2 cellular contexts compared by ENCODE assay signal in the genomic region with DNA sequence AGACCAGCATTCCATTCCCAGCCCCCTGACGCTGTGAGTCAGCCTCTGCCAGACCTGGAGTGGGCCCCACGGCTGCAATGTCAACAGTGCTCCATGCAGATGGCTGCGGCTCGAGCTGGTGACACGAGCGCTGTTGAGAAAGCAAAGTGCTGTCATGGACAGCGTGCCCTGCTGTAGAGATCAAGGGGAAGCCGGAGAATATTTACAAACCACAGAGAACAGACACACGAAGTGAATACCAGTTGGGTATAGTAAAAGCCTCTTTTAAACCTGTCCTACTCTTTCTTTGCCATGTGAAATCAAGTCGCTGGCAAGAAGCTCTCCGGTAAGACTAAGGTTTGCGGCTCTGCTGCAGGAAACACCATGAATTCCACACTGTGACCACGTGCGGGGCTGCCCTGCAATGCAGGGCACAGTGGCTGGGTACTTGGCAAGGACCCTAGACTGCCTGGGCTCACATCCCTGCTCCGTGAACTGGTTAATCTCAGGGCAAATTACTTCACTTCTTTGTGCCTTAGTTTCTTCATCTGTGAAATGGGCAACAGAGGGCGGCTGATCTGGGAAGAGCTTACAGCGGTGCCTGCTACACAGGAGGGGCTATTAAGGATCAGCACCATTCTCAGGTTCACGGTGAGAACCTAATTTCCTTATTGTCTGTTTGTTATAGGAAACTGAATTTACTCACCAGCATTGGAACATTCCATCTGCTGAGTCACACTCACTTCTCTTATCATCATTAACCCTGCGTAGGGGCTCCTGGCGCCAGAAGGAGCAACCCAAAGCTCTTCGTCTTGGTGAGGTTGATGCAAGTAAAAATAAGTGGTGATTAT.
TF ChIP-seq lines count a peak whose summit lies in the region.

No MANE protein-coding gene starts in this region.

TF ChIP-seq in HCT116, 20 proteins besides CTCF, POLR2A, EP300 and RAD21:
- TF ChIP-seq YY1 (IDR thresholded peaks at IDR 0.05; ENCODE audit: extremely low read depth, insufficient replicate concordance, low read depth, low read length) (peak; percentile 10), FOSL1 (IDR thresholded peaks at IDR 0.05; ENCODE audit: low read depth) (peak; percentile 88), MAX (IDR thresholded peaks at IDR 0.05) (peak; percentile 91), POLR2AphosphoS5 (IDR thresholded peaks at IDR 0.05; ENCODE audit: low read depth, low read length) (peak; percentile 42; the same call in 1 of the 2 replicates), TCF7L2 (IDR thresholded peaks at IDR 0.05; ENCODE audit: borderline replicate concordance, extremely low read depth, insufficient read depth, insufficient read length) (peak; percentile 39), ELF1 (IDR thresholded peaks at IDR 0.05; ENCODE audit: borderline replicate concordance, low read depth) (no peak; the same call in 1 of the 2 replicates), ATF3 (IDR thresholded peaks at IDR 0.05) (no peak), ZNF274 (IDR thresholded peaks at IDR 0.05; ENCODE audit: low read depth, low read length) (no peak), JUND (IDR thresholded peaks at IDR 0.05) (peak; percentile 88), CEBPB (IDR thresholded peaks at IDR 0.05; ENCODE audit: low read depth) (peak; percentile 62; the same call in 1 of the 2 replicates), SP1 (IDR thresholded peaks at IDR 0.05; ENCODE audit: low read depth) (peak; percentile 92), SIN3A (IDR thresholded peaks at IDR 0.05; ENCODE audit: low read depth) (peak; percentile 63; the same call in 1 of the 2 replicates), CBX3 (IDR thresholded peaks at IDR 0.05; ENCODE audit: low read depth) (peak; percentile 94), EZH2phosphoT487 (IDR thresholded peaks at IDR 0.05; ENCODE audit: borderline replicate concordance) (no peak)
- TF ChIP-seq, protein P1, sequence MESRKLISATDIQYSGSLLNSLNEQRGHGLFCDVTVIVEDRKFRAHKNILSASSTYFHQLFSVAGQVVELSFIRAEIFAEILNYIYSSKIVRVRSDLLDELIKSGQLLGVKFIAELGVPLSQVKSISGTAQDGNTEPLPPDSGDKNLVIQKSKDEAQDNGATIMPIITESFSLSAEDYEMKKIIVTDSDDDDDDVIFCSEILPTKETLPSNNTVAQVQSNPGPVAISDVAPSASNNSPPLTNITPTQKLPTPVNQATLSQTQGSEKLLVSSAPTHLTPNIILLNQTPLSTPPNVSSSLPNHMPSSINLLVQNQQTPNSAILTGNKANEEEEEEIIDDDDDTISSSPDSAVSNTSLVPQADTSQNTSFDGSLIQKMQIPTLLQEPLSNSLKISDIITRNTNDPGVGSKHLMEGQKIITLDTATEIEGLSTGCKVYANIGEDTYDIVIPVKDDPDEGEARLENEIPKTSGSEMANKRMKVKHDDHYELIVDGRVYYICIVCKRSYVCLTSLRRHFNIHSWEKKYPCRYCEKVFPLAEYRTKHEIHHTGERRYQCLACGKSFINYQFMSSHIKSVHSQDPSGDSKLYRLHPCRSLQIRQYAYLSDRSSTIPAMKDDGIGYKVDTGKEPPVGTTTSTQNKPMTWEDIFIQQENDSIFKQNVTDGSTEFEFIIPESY (IDR thresholded peaks at IDR 0.05; ENCODE audit: extremely low read depth, insufficient replicate concordance, low read length), result no peak

TF ChIP-seq in endothelial cell of umbilical vein, 7 proteins besides CTCF, POLR2A, EP300 and RAD21:
- TF ChIP-seq MYC (IDR thresholded peaks at IDR 0.05; ENCODE audit: low read depth, low read length) (peak; percentile 68), MAX (IDR thresholded peaks at IDR 0.05; ENCODE audit: insufficient read depth, insufficient read length) (peak; percentile 84), GATA2 (IDR thresholded peaks at IDR 0.05; ENCODE audit: insufficient read depth, insufficient read length, low read depth, low read length) (peak; percentile 84), EZH2 (IDR thresholded peaks at IDR 0.05; ENCODE audit: borderline replicate concordance, low read depth, low read length, severe bottlenecking) (no peak), POLR2AphosphoS5 (IDR thresholded peaks at IDR 0.05; ENCODE audit: insufficient read depth, low read depth, low read length) (peak; percentile 80), JUN (IDR thresholded peaks at IDR 0.05; ENCODE audit: borderline replicate concordance, insufficient read depth, insufficient read length, low read depth) (peak; percentile 88), FOS (IDR thresholded peaks at IDR 0.05; ENCODE audit: borderline replicate concordance, insufficient read depth, low read length) (peak; percentile 96)
